Comparison of ENCODE assay signal across 8 cellular contexts in the genomic region with DNA sequence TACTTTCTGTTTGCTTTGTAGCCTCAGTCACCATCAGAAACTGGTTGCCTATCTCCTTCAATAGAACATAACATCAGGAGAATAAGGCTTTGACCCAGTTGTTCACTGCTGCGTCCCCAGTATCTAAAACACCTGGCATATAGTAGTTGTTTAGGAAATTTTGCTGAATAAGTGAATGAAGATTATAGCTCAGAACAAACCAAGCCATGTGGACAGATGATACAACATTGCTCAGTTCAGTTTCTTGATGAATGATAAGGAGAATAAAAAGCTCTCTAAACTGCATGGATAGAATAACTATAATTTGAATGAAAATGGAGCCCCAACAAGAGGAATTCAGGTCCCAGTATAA. TPM values are rescaled to one million over a fixed set of nuclear protein-coding genes. Genes with fewer than 3 reads are reported as not detected.
DNase-seq lines count a peak whose midpoint lies in the region; ATAC-seq and TF ChIP-seq lines count a peak whose summit lies in the region.

No MANE protein-coding gene starts in this region.

- H3K79me2 ChIP-seq in OCI-LY7 (ENCODE audit: insufficient read depth, low read depth, low read length), result peaks cover 37% of the 10 kb centered on the region

- no peaks in the 10 kb centered on the region for H4K20me1 ChIP-seq in OCI-LY7 (ENCODE audit: insufficient read depth, low read length)

- peaks cover 0 to 3% (median 0%) of the 10 kb centered on the region in 7 donors for H3K9me3 Mint-ChIP-seq in CD14-positive monocyte

- no TSS peak for BruUV-seq in OCI-LY7 (replicated peaks; lab: Mats Ljungman, UMichigan)

- H3K4me2 ChIP-seq in OCI-LY7 (ENCODE audit: low read length), result peak overlapping the region; percentile 66

- H3K9me2 ChIP-seq in OCI-LY7 (ENCODE audit: insufficient read depth, low read length), result no peaks in the 10 kb centered on the region

- no peaks in the 10 kb centered on the region for H3K27me3 ChIP-seq in endocrine pancreas (ENCODE audit: control insufficient read depth, insufficient read depth, low read length)
- H3K27me3 ChIP-seq in psoas muscle (ENCODE audit: insufficient read depth in 3 of 3, low read length in 2 of 3), result no peaks in the 10 kb centered on the region

- peak overlapping the region; percentile 68; the same call in 1 of the 2 replicates for H2AFZ ChIP-seq in OCI-LY7 (ENCODE audit: low read length)

- peak overlapping the region; percentile 44 to 68 for H3K4me3 Mint-ChIP-seq in CD14-positive monocyte

- DNase-seq in CD14-positive monocyte (ENCODE audit: low spot score) (no peak), OCI-LY7 (ENCODE audit: low spot score) (no peak), psoas muscle (no peak), SKM-1 (lab: John Stamatoyannopoulos, UW; ENCODE audit: unreplicated experiment) (no peak), NCI-H2081 treated with DMSO at 0.1 percent for 48 hours (lab: John Stamatoyannopoulos, UW) (no peak), NCI-H446 (lab: John Stamatoyannopoulos, UW) (no peak), HPDE6-E6E7 (ENCODE audit: extremely low spot score) (no peak)

- H3K36me3 Mint-ChIP-seq in CD14-positive monocyte, result no peaks in the 10 kb centered on the region

- POLR2A ChIA-PET in OCI-LY7 (lab: Charles Lee), result interaction anchor here (0.6 to 6.9 kb wide), 18 partner anchors 10 to 153 kb away, joined by 3 to 88 read pairs (median 8); partner anchors contain the start of genes NQO2 and SERPINB9

- 16 to 36% (median 19%) methylated on average over 1 of the region's 1 CpG for WGBS in psoas muscle, 3 donors

- TF ChIP-seq CTCF in CD14-positive monocyte (IDR thresholded peaks at IDR 0.05) (no peak), OCI-LY7 (conservative IDR thresholded peaks at IDR 0.05; ENCODE audit: low read length) (no peak), psoas muscle (IDR thresholded peaks at IDR 0.05) (no peak)

- ATAC-seq in psoas muscle, result no peak

- H3K4me1 Mint-ChIP-seq in CD14-positive monocyte, result peaks cover 47% of the 10 kb centered on the region

- H3K27ac ChIP-seq in OCI-LY7 (ENCODE audit: low read depth, low read length, poor library complexity, severe bottlenecking) (peak overlapping the region; percentile 74), psoas muscle (peak overlapping the region; percentile 81)

- CTCF ChIA-PET in OCI-LY7 (lab: Charles Lee; ENCODE audit: unreplicated experiment), result interaction anchor here (0.5 to 3.5 kb wide), 9 partner anchors 11 to 152 kb away, joined by 3 to 30 read pairs (median 5); no protein-coding TSS in a partner anchor

- peak overlapping the region; percentile 85 to 99 (median 95) for H3K27ac Mint-ChIP-seq in CD14-positive monocyte

- intact Hi-C loops in CD14-positive monocyte (cut with micrococcal nuclease) (loop anchor here in 1 of 2 donors (5.0 to 10.0 kb wide), 4 partner anchors 48 to 208 kb away; no protein-coding TSS in a partner anchor), OCI-LY7 (cut with micrococcal nuclease; ENCODE audit: unreplicated experiment) (loop anchor here (1.0 kb wide), 6 partner anchors 15 to 206 kb away; no protein-coding TSS in a partner anchor), psoas muscle (cut with DNase I) (loop anchor here (1.0 to 5.0 kb wide), 4 partner anchors 65 to 142 kb away; no protein-coding TSS in a partner anchor)

- H3K9me3 ChIP-seq in OCI-LY7 (ENCODE audit: low read length), result no peaks in the 10 kb centered on the region
- H3K9me3 ChIP-seq in endocrine pancreas (ENCODE audit: control insufficient read depth, low read length), result no peaks in the 10 kb centered on the region
- no peaks in the 10 kb centered on the region for H3K9me3 ChIP-seq in psoas muscle

- H3K9ac ChIP-seq in endocrine pancreas (ENCODE audit: control insufficient read depth, insufficient read depth, low read length), result no peak overlapping the region

- H3K4me1 ChIP-seq in OCI-LY7 (ENCODE audit: insufficient read depth, low read length, poor library complexity, severe bottlenecking), result peaks cover 55% of the 10 kb centered on the region
- H3K4me1 ChIP-seq in endocrine pancreas (ENCODE audit: control insufficient read depth, insufficient read depth, low read length), result no peaks in the 10 kb centered on the region
- H3K4me1 ChIP-seq in psoas muscle, result peaks cover 11% of the 10 kb centered on the region

- no peaks in the 10 kb centered on the region for H3K27me3 Mint-ChIP-seq in CD14-positive monocyte (ENCODE audit: low read depth in 3 of 3)

- peaks cover 2% of the 10 kb centered on the region for H3K36me3 ChIP-seq in OCI-LY7 (ENCODE audit: insufficient read depth, low read length)
- H3K36me3 ChIP-seq in endocrine pancreas (ENCODE audit: control insufficient read depth, insufficient read depth, low read length), result no peaks in the 10 kb centered on the region
- H3K36me3 ChIP-seq in psoas muscle (ENCODE audit: insufficient read depth in 1 of 2, low read depth in 1 of 2), result no peaks in the 10 kb centered on the region

- H3K4me3 ChIP-seq in OCI-LY7 (ENCODE audit: low read depth, low read length, poor library complexity, severe bottlenecking) (peak overlapping the region; percentile 36), endocrine pancreas (ENCODE audit: control insufficient read depth, insufficient read depth, low read length) (peak overlapping the region; percentile 57), psoas muscle (peak overlapping the region; percentile 33)

RNA-seq across cellular contexts. Expression of gene SERPINB1, which starts 5.2 kb away (rescaled TPM):
- polyA plus RNA-seq in CD14-positive monocyte (100 to 1,000 TPM; 306 to 307 TPM), psoas muscle (100 to 1,000 TPM in 1 of 3 donors, 10 to 100 TPM in 2; 28.1 to 131 (median 33.4) TPM)
- 1.2 and 1.3 TPM in 2 replicates for total RNA-seq in OCI-LY7 (2014; rRNA removed; shearing (Covaris generic))
- total RNA-seq in OCI-LY7 (2022) (3.5 and 5.0 TPM in 2 replicates), psoas muscle (10 to 100 TPM; 10.2 to 62.0 (median 52.2) TPM)

RNA-seq across cellular contexts. Expression of gene SERPINB9, which starts 56.3 kb away (rescaled TPM):
- polyA plus RNA-seq in CD14-positive monocyte (10 to 100 TPM; 34.3 to 77.7 TPM), psoas muscle (1 to 10 TPM in 2 of 3 donors, under 1 TPM in 1; 0.74 to 1.1 (median 1.0) TPM)
- 74.7 and 78.4 TPM in 2 replicates for total RNA-seq in OCI-LY7 (2014; rRNA removed; shearing (Covaris generic))
- total RNA-seq in OCI-LY7 (2022) (166 and 167 TPM in 2 replicates), psoas muscle (1 to 10 TPM; 1.9 to 3.1 (median 2.2) TPM)

Comparison
In these comparisons a context has a peak if more than half of its experiments do, and no peak if none do; other contexts are left out.
1. RNA of gene SERPINB9, which starts 56.3 kb away (total RNA-seq): 74.7 to 167 TPM in OCI-LY7; 1.9 to 3.1 TPM in psoas muscle; every median in the first group is over 10 times any median in the second.
2. Peak in every context shown above with its lines, with median percentiles within 50 percentile points of each other: H3K4me3 ChIP-seq.